Comparison of ENCODE assay signal across 8 cellular contexts in the genomic region with DNA sequence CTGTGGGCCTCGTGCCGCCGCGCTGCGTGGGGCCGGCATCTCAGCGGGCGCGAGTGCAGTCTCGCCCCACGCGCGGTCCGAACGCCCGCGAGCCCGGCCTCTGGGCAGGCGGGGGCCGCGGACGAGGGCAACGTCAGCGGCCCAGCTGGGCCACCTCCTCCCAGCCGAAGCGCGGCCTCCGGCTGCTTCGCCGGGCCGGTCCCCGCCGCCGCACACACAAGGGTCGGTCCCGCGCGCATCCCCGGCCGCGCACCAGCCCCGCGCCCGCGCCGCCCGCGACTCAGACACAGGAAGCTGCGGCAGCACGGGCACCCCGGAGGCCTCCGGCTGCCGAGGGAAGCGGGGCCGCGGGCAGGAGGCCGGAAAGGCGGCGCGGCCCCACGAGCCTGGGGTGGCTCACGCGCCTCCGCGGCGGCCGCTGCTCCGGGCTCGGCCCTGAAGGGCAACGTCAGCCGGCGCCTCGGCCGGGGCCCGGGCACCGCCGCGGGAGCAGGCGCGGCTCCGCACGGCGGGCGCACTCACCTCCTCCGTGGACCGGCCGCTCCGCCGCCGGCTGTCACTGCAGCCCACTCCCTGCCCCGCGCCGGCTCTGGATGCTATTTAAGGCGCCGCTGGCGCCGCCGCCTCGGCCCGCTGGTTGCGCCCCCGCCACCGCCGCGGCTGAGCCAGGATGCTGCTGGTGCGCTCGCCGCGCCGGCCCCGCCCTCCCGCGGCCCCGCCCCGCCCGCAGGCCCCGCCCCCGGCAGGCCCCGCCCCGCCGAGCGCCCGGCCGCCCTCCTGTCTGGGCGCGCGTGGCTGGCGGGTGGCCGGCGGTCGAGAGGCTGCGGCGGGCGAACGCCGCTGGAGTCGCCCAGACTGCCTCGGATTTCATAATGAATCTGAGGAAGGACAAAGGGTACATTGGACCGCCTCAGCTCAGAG. TPM values are rescaled to one million over a fixed set of nuclear protein-coding genes. Genes with fewer than 3 reads are reported as not detected.
DNase-seq lines count a peak whose midpoint lies in the region; ATAC-seq and TF ChIP-seq lines count a peak whose summit lies in the region.

A gene with protein sequence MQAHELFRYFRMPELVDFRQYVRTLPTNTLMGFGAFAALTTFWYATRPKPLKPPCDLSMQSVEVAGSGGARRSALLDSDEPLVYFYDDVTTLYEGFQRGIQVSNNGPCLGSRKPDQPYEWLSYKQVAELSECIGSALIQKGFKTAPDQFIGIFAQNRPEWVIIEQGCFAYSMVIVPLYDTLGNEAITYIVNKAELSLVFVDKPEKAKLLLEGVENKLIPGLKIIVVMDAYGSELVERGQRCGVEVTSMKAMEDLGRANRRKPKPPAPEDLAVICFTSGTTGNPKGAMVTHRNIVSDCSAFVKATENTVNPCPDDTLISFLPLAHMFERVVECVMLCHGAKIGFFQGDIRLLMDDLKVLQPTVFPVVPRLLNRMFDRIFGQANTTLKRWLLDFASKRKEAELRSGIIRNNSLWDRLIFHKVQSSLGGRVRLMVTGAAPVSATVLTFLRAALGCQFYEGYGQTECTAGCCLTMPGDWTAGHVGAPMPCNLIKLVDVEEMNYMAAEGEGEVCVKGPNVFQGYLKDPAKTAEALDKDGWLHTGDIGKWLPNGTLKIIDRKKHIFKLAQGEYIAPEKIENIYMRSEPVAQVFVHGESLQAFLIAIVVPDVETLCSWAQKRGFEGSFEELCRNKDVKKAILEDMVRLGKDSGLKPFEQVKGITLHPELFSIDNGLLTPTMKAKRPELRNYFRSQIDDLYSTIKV (minus strand): TSS at position 575 of the 921 bp plus-strand sequence. CDS start 22,454 bp downstream, outside the sequence.

- H3K27me3 Mint-ChIP-seq in activated naive CD8-positive, alpha-beta T cell treated with anti-CD3 and anti-CD28 coated beads, Interleukin-2, amount 10 ng/mL, durations not matched to agents 7 days and 5 days = peaks cover 22% of the 10 kb centered on the region

- no peak for TF ChIP-seq CTCF in SU-DHL-6 (IDR thresholded peaks at IDR 0.05; ENCODE audit: insufficient read depth, low read length, poor library complexity, severe bottlenecking)
- TF ChIP-seq CTCF in heart left ventricle (IDR thresholded peaks at IDR 0.05) = peak in 1 of 12 donors; percentile 9
- TF ChIP-seq CTCF in upper lobe of left lung (IDR thresholded peaks at IDR 0.05) = peak; percentile 11 to 53 (median 40)

- ATAC-seq in GM21576 (IDR thresholded peaks at IDR 0.05; ENCODE audit: unreplicated experiment) (peak; percentile 60), heart left ventricle (peak; percentile 64 to 94 (median 88)), upper lobe of left lung (ENCODE audit: low FRiP score in 2 of 2) (peak; percentile 86 to 96)
- ATAC-seq in activated naive CD8-positive, alpha-beta T cell treated with anti-CD3 and anti-CD28 coated beads, Interleukin-2, amount 10 ng/mL, durations not matched to agents 7 days and 5 days (ENCODE audit: low read depth) = peak; percentile 76

- H4K20me1 ChIP-seq in SU-DHL-6 (ENCODE audit: low read depth, low read length) = no peaks in the 10 kb centered on the region

- H3K9me3 ChIP-seq in SU-DHL-6 (ENCODE audit: insufficient read depth, low read length) (no peaks in the 10 kb centered on the region), heart left ventricle (no peaks in the 10 kb centered on the region), upper lobe of left lung (no peaks in the 10 kb centered on the region)

- peak; percentile 97 for TF ChIP-seq POLR2A in heart left ventricle (IDR thresholded peaks at IDR 0.05)
- TF ChIP-seq POLR2A in upper lobe of left lung (IDR thresholded peaks at IDR 0.05) = peak in 3 of 4 donors; percentile 65 to 94 (median 91)

- intact Hi-C loops in heart left ventricle (cut with DNase I) (loop anchor here in 5 of 10 donors (5.0 to 10.0 kb wide), 7 partner anchors 78 to 319 kb away; a partner anchor contains a TSS), posterior vena cava (cut with DNase I) (loop anchor here (10.0 kb wide), 2 partner anchors 61 to 181 kb away; a partner anchor contains a TSS)

- H3K4me3 Mint-ChIP-seq in activated naive CD8-positive, alpha-beta T cell treated with anti-CD3 and anti-CD28 coated beads, Interleukin-2, amount 10 ng/mL, durations not matched to agents 7 days and 5 days = peak within 1 kb of the TSS; percentile 89

- H3K4me1 ChIP-seq in heart left ventricle = peaks cover 2 to 55% (median 31%) of the 10 kb centered on the region in 12 donors
- peaks cover 13 to 24% (median 19%) of the 10 kb centered on the region in 4 donors for H3K4me1 ChIP-seq in upper lobe of left lung

- H3K36me3 Mint-ChIP-seq in activated naive CD8-positive, alpha-beta T cell treated with anti-CD3 and anti-CD28 coated beads, Interleukin-2, amount 10 ng/mL, durations not matched to agents 7 days and 5 days = no peaks in the 10 kb centered on the region

- POLR2A ChIA-PET in activated naive CD8-positive, alpha-beta T cell treated with anti-CD3 and anti-CD28 coated beads, Interleukin-2, amount 10 ng/mL, durations not matched to agents 7 days and 5 days (lab: Charles Lee) = interaction anchor here (0.6 to 2.3 kb wide), 2 partner anchors 92 to 148 kb away, joined by 3 to 11 read pairs; a partner anchor contains a TSS

- no peaks in the 10 kb centered on the region for H3K36me3 ChIP-seq in SU-DHL-6 (ENCODE audit: low read length)
- no peaks in the 10 kb centered on the region for H3K36me3 ChIP-seq in heart left ventricle
- H3K36me3 ChIP-seq in upper lobe of left lung = no peaks in the 10 kb centered on the region

- H3K27me3 ChIP-seq in SU-DHL-6 (ENCODE audit: low read length) (no peaks in the 10 kb centered on the region), heart left ventricle (no peaks in the 10 kb centered on the region), upper lobe of left lung (no peaks in the 10 kb centered on the region)

- WGBS in heart left ventricle, 4 donors = 0% methylated on average over 57 to 139 of the region's 139 CpGs
- 0 to 3% methylated on average over 6 to 8 of the region's 139 CpGs for WGBS in upper lobe of left lung, 2 donors

- peak within 1 kb of the TSS; percentile 64 for H3K4me2 ChIP-seq in SU-DHL-6 (ENCODE audit: low read depth, low read length, poor library complexity, severe bottlenecking)

- H3K27ac Mint-ChIP-seq in activated naive CD8-positive, alpha-beta T cell treated with anti-CD3 and anti-CD28 coated beads, Interleukin-2, amount 10 ng/mL, durations not matched to agents 7 days and 5 days = peak within 1 kb of the TSS; percentile 83

- peak within 1 kb of the TSS; percentile 78 for H2AFZ ChIP-seq in SU-DHL-6 (ENCODE audit: low read depth, low read length, severe bottlenecking)

- TF ChIP-seq EP300 in upper lobe of left lung (IDR thresholded peaks at IDR 0.05) = no peak

- H3K9ac ChIP-seq in SU-DHL-6 (ENCODE audit: low read length) = peak within 1 kb of the TSS; percentile 62

- H3K27ac ChIP-seq in SU-DHL-6 (ENCODE audit: low read depth, low read length) = no peak within 1 kb of the TSS
- H3K27ac ChIP-seq in heart left ventricle = peak within 1 kb of the TSS; percentile 33 to 94 (median 84)
- H3K27ac ChIP-seq in upper lobe of left lung = peak within 1 kb of the TSS; percentile 87 to 92 (median 90)

- peaks cover 25% of the 10 kb centered on the region for H3K4me1 Mint-ChIP-seq in activated naive CD8-positive, alpha-beta T cell treated with anti-CD3 and anti-CD28 coated beads, Interleukin-2, amount 10 ng/mL, durations not matched to agents 7 days and 5 days

- DNase-seq in ELF-1 (ENCODE audit: low read depth, low spot score) (peak; percentile 45), heart left ventricle (peak; percentile 85 to 94 (median 92)), posterior vena cava (ENCODE audit: low spot score) (peak; percentile 96), upper lobe of left lung (peak; percentile 89 to 97)
- peak; percentile 27 for DNase-seq in Jurkat, Clone E6-1 (ENCODE audit: low read depth, low spot score)
- peak; percentile 85 for DNase-seq in activated naive CD8-positive, alpha-beta T cell treated with anti-CD3 and anti-CD28 coated beads, Interleukin-2, amount 10 ng/mL, durations not matched to agents 7 days and 5 days

- no peaks in the 10 kb centered on the region for H3K9me3 Mint-ChIP-seq in activated naive CD8-positive, alpha-beta T cell treated with anti-CD3 and anti-CD28 coated beads, Interleukin-2, amount 10 ng/mL, durations not matched to agents 7 days and 5 days

- H3F3A ChIP-seq in SU-DHL-6 (ENCODE audit: insufficient read depth) = peaks cover 6% of the 10 kb centered on the region; the same call in 1 of the 2 replicates

- H3K79me2 ChIP-seq in SU-DHL-6 (ENCODE audit: insufficient read depth, low read length) = no peaks in the 10 kb centered on the region

- peak within 1 kb of the TSS; percentile 59 for H3K4me3 ChIP-seq in Jurkat, Clone E6-1 (ENCODE audit: low read length)
- H3K4me3 ChIP-seq in SU-DHL-6 (ENCODE audit: insufficient read depth, low read length, poor library complexity, severe bottlenecking) (peak within 1 kb of the TSS; percentile 58), heart left ventricle (peak within 1 kb of the TSS; percentile 50 to 91 (median 70)), upper lobe of left lung (peak within 1 kb of the TSS; percentile 77 to 94 (median 80))

- no peaks in the 10 kb centered on the region for H3K9me2 ChIP-seq in SU-DHL-6 (replicated peaks; ENCODE audit: insufficient read depth, low read length)

RNA-seq across cellular contexts. Expression of the gene that starts here (rescaled TPM):
- polyA plus RNA-seq in Jurkat, Clone E6-1 (2012; ENCODE audit: insufficient read depth, insufficient read length) = 24.1 TPM
- total RNA-seq in activated naive CD8-positive, alpha-beta T cell treated with anti-CD3 and anti-CD28 coated beads, Interleukin-2, amount 10 ng/mL, durations not matched to agents 7 days and 5 days = 10 to 100 TPM; 10.9 to 12.4 TPM
- total RNA-seq in heart left ventricle (100 to 1,000 TPM; 171 to 603 (median 266) TPM), posterior vena cava (10 to 100 TPM; 92.4 to 95.4 TPM), upper lobe of left lung (100 to 1,000 TPM; 208 to 306 (median 234) TPM)
- 100 to 1,000 TPM; 236 to 301 TPM for polyA plus RNA-seq in heart left ventricle

Comparison
In these comparisons a context has a peak if more than half of its experiments do, and no peak if none do; other contexts are left out.
1. RNA of the gene that starts here (total RNA-seq): 171 to 603 TPM in heart left ventricle, 208 to 306 TPM in upper lobe of left lung and 92.4 to 95.4 TPM in posterior vena cava; 10.9 to 12.4 TPM in activated naive CD8-positive, alpha-beta T cell treated with anti-CD3 and anti-CD28 coated beads, Interleukin-2, amount 10 ng/mL, durations not matched to agents 7 days and 5 days; every median in the first group is over 4 times any median in the second.
2. DNase-seq: peak in every context shown above with its lines; median percentile 96 in posterior vena cava; 93 in upper lobe of left lung; 92 in heart left ventricle; 85 in activated naive CD8-positive, alpha-beta T cell treated with anti-CD3 and anti-CD28 coated beads, Interleukin-2, amount 10 ng/mL, durations not matched to agents 7 days and 5 days; 45 in ELF-1; 27 in Jurkat, Clone E6-1.
3. Peak in every context shown above with its lines, with median percentiles within 50 percentile points of each other: ATAC-seq and H3K4me3 ChIP-seq.